ENCODE assay signal across 9 cellular contexts in genomic region chr6:125944434-125944816, GRCh38. TPM values are rescaled to one million over a fixed set of nuclear protein-coding genes. Genes with fewer than 3 reads are reported as not detected.
DNase-seq lines count a peak whose midpoint lies in the region; ATAC-seq and TF ChIP-seq lines count a peak whose summit lies in the region.
"Had no signal": no experiment of that assay in that cellular context is flagged by ENCODE, and none has a peak within 500 bp of the region (broad histone marks: within the 10 kb centered on the region; RNA-seq: fewer than 3 reads in every experiment).

No MANE protein-coding gene starts in this region.

- peak overlapping the region; percentile 96 for H2BK120ac ChIP-seq in IMR-90 (ENCODE audit: low read depth, low read length)

- no peak for TF ChIP-seq RAD21 in IMR-90 (IDR thresholded peaks at IDR 0.05; ENCODE audit: low read length)

- peak overlapping the region; percentile 69; the same call in 1 of the 2 replicates for H3K23ac ChIP-seq in IMR-90 (ENCODE audit: low read depth, low read length)

- 0 out of 2 replicates have a peak, but pooled peaks have one; percentile 16 for ATAC-seq in IMR-90 (ENCODE audit: low read depth)
- ATAC-seq in HG02588 (IDR thresholded peaks at IDR 0.05; ENCODE audit: unreplicated experiment), result no peak
- ATAC-seq in HG02610 (IDR thresholded peaks at IDR 0.05; ENCODE audit: unreplicated experiment), result no peak
- ATAC-seq in effector memory CD8-positive, alpha-beta T cell (replicated peaks), result no peak
- no peak for ATAC-seq in stimulated activated naive CD8-positive, alpha-beta T cell treated with anti-CD3 and anti-CD28 coated beads, Interleukin-15, Interleukin-2, amounts not matched to agents 100 U/mL and 50 U/mL, for 24 hours

- POLR2A ChIA-PET in IMR-90 (lab: Charles Lee; ENCODE audit: unreplicated experiment), result no interaction called here

- no peak overlapping the region for H2AK9ac ChIP-seq in IMR-90 (replicated peaks; ENCODE audit: low read depth, low read length, poor library complexity)

- H2BK5ac ChIP-seq in IMR-90 (ENCODE audit: low read depth, low read length, poor library complexity, severe bottlenecking), result peak overlapping the region; percentile 98

- H3K27me3 ChIP-seq in IMR-90 (ENCODE audit: control insufficient read depth, insufficient read depth, low read length) (no peaks in the 10 kb centered on the region), ascending aorta (no peaks in the 10 kb centered on the region), stomach (no peaks in the 10 kb centered on the region)

- H3K36me3 ChIP-seq in IMR-90 (ENCODE audit: control insufficient read depth, insufficient read depth, low read length), result no peaks in the 10 kb centered on the region
- no peaks in the 10 kb centered on the region for H3K36me3 ChIP-seq in ascending aorta
- H3K36me3 ChIP-seq in stomach, result no peaks in the 10 kb centered on the region

- peak overlapping the region; percentile 72 for H4K91ac ChIP-seq in IMR-90 (ENCODE audit: insufficient read depth, low read depth, low read length)

- TF ChIP-seq EP300 in stomach (IDR thresholded peaks at IDR 0.05), result no peak

- H3K18ac ChIP-seq in IMR-90 (ENCODE audit: low read depth, low read length), result peak overlapping the region; percentile 86

- no CpG with 5 or more reads among the region's 5 CpGs for WGBS in IMR-90 (ENCODE audit: extremely low coverage in 2 of 2, insufficient read length in 1 of 2), 2 experiments
- WGBS in stomach, 5 donors, result 7 to 10% (median 9%) methylated on average over 5 of the region's 5 CpGs

- H4K5ac ChIP-seq in IMR-90 (ENCODE audit: low read depth, low read length), result peak overlapping the region; percentile 77; the same call in 1 of the 2 replicates

- TF ChIP-seq CTCF in IMR-90 (conservative IDR thresholded peaks at IDR 0.05; ENCODE audit: low read depth, low read length), result no peak
- no peak for TF ChIP-seq CTCF in ascending aorta (IDR thresholded peaks at IDR 0.05)
- no peak for TF ChIP-seq CTCF in stomach (IDR thresholded peaks at IDR 0.05)

- H3K79me1 ChIP-seq in IMR-90 (ENCODE audit: low read depth in 1 of 2, low read length in 2 of 2), result no peaks in the 10 kb centered on the region

- H3K9ac ChIP-seq in IMR-90 (ENCODE audit: low read depth, low read length), result no peak overlapping the region; the same call in 1 of the 2 replicates

- CTCF ChIA-PET in IMR-90 (lab: Yijun Ruan, JAX), result interaction anchor here (0.6 kb wide), 1 partner anchor 86 kb away, joined by 3 read pairs; no protein-coding TSS in a partner anchor

- no peaks in the 10 kb centered on the region for H3K9me3 ChIP-seq in IMR-90 (ENCODE audit: control insufficient read depth, insufficient read depth, low read length)
- no peaks in the 10 kb centered on the region for H3K9me3 ChIP-seq in ascending aorta
- no peaks in the 10 kb centered on the region for H3K9me3 ChIP-seq in stomach

- peaks cover 2% of the 10 kb centered on the region for H3K9me1 ChIP-seq in IMR-90 (ENCODE audit: insufficient read depth, low read length)

- no peak overlapping the region for H3K4me3 Mint-ChIP-seq in effector memory CD8-positive, alpha-beta T cell

- peak overlapping the region; percentile 80; the same call in 2 of the 3 replicates for H2BK15ac ChIP-seq in IMR-90 (ENCODE audit: low read depth, low read length)

- H3K27me3 Mint-ChIP-seq in effector memory CD8-positive, alpha-beta T cell, result peaks cover 29 to 33% of the 10 kb centered on the region in 2 donors

- peak overlapping the region; percentile 29; the same call in 1 of the 2 replicates for H2AK5ac ChIP-seq in IMR-90 (ENCODE audit: low read depth, low read length)

- peak; percentile 88 for DNase-seq in IMR-90
- DNase-seq in ascending aorta (ENCODE audit: low spot score in 2 of 2), result peak in 1 of 2 donors; percentile 84
- peak; percentile 63 for DNase-seq in inferior parietal cortex (ENCODE audit: extremely low spot score)
- DNase-seq in stomach, result peak; percentile 90
- DNase-seq in effector memory CD8-positive, alpha-beta T cell, result no peak
- no peak for DNase-seq in stimulated activated naive CD8-positive, alpha-beta T cell treated with anti-CD3 and anti-CD28 coated beads, Interleukin-15, Interleukin-2, amounts not matched to agents 100 U/mL and 50 U/mL, for 24 hours
- DNase-seq: activated CD4-positive, alpha-beta T cell treated with anti-CD3 and anti-CD28 coated beads for 48 hours had no signal

- intact Hi-C loops in IMR-90 (cut with micrococcal nuclease), result no loop called here
- intact Hi-C loops in ascending aorta (cut with DNase I), result no loop called here
- intact Hi-C loops in stomach (cut with DNase I; ENCODE audit: low total_unique reads), result no loop called here

- peak overlapping the region; percentile 87 for H3K4ac ChIP-seq in IMR-90 (ENCODE audit: low read depth, low read length)

- peak overlapping the region; percentile 58 for H2AFZ ChIP-seq in IMR-90 (replicated peaks; ENCODE audit: low read length, poor library complexity)

- dilution Hi-C loops in IMR-90 (cut with HindIII; ENCODE audit: low sequenced_read_pairs, unreplicated experiment), result no loop called here

- TF ChIP-seq POLR2A in IMR-90 (IDR thresholded peaks at IDR 0.05; ENCODE audit: low read depth, low read length) (no peak), stomach (IDR thresholded peaks at IDR 0.05) (no peak)

- H3K27ac ChIP-seq in IMR-90 (ENCODE audit: insufficient read depth, low read length) (peak overlapping the region; percentile 62; the same call in 1 of the 2 replicates), ascending aorta (peak overlapping the region; percentile 50 to 56), stomach (peak overlapping the region; percentile 65 to 85 (median 78))

- H3K56ac ChIP-seq in IMR-90 (ENCODE audit: extremely low read depth, insufficient read depth, low read length), result peak overlapping the region; percentile 79

- H3K27ac Mint-ChIP-seq in effector memory CD8-positive, alpha-beta T cell, result no peak overlapping the region

- BruUV-seq in IMR-90 (replicated peaks; lab: Mats Ljungman, UMichigan), result no TSS peak

- H3K14ac ChIP-seq in IMR-90 (replicated peaks; ENCODE audit: low read depth, low read length), result peak overlapping the region; percentile 65

- H3K4me1 Mint-ChIP-seq in effector memory CD8-positive, alpha-beta T cell (ENCODE audit: low read depth in 2 of 2), result no peaks in the 10 kb centered on the region

- peak overlapping the region in 1 of 2 experiments; percentile 83; a peak in 2 of 4 replicates for H4K8ac ChIP-seq in IMR-90 (ENCODE audit: low read depth in 2 of 2, low read length in 2 of 2)

- no peak overlapping the region for H3K4me3 ChIP-seq in IMR-90 (ENCODE audit: insufficient read depth, low read depth, low read length)
- no peak overlapping the region for H3K4me3 ChIP-seq in ascending aorta
- H3K4me3 ChIP-seq in stomach, result no peak overlapping the region

- peaks cover 28% of the 10 kb centered on the region for H3K4me1 ChIP-seq in IMR-90 (ENCODE audit: control insufficient read depth, insufficient read depth, low read length)
- peaks cover 7 to 18% of the 10 kb centered on the region in 2 donors for H3K4me1 ChIP-seq in ascending aorta
- H3K4me1 ChIP-seq in stomach, result peaks cover 22 to 60% (median 34%) of the 10 kb centered on the region in 4 donors

- no peaks in the 10 kb centered on the region for H3K36me3 Mint-ChIP-seq in effector memory CD8-positive, alpha-beta T cell (ENCODE audit: insufficient read depth)

- in situ Hi-C loops in IMR-90 (cut with MboI; ENCODE audit: low sequenced_read_pairs), result no loop called here

- H2BK20ac ChIP-seq in IMR-90 (ENCODE audit: low read depth, low read length), result peak overlapping the region; percentile 95

- no peaks in the 10 kb centered on the region for H3K9me3 Mint-ChIP-seq in effector memory CD8-positive, alpha-beta T cell

- H3K4me2 ChIP-seq in IMR-90 (ENCODE audit: low read depth, low read length), result peak overlapping the region; percentile 46; the same call in 1 of the 2 replicates

- H4K20me1 ChIP-seq in IMR-90 (ENCODE audit: insufficient read depth, low read length), result no peaks in the 10 kb centered on the region

TF ChIP-seq in IMR-90, 13 proteins besides CTCF, POLR2A, EP300 and RAD21:
- TF ChIP-seq BHLHE40 (IDR thresholded peaks at IDR 0.05; ENCODE audit: low read depth, low read length) (no peak), MAZ (IDR thresholded peaks at IDR 0.05; ENCODE audit: borderline replicate concordance, low read depth, low read length) (no peak), SMC3 (IDR thresholded peaks at IDR 0.05; ENCODE audit: low read depth, low read length) (no peak), MAFK (IDR thresholded peaks at IDR 0.05; ENCODE audit: low read depth, low read length) (no peak), NFE2L2 (IDR thresholded peaks at IDR 0.05; ENCODE audit: low read depth, low read length) (no peak), RCOR1 (IDR thresholded peaks at IDR 0.05; ENCODE audit: insufficient replicate concordance, low read length) (no peak), CEBPB (IDR thresholded peaks at IDR 0.05; ENCODE audit: low read depth, low read length) (peak; percentile 95), RFX5 (IDR thresholded peaks at IDR 0.05; ENCODE audit: low read depth, low read length) (no peak), MXI1 (IDR thresholded peaks at IDR 0.05; ENCODE audit: borderline replicate concordance, low read depth, low read length) (no peak)

RNA-seq across cellular contexts. Expression of gene HINT3, which starts 12.1 kb away (rescaled TPM):
- total RNA-seq in IMR-90 (2012; rRNA removed), result 6.5 and 9.4 TPM in 2 replicates
- polyA plus RNA-seq in IMR-90 (2012; rRNA removed), result 2.3 and 3.4 TPM in 2 replicates
- 2.0 and 2.6 TPM in 2 replicates for polyA plus RNA-seq in IMR-90 (2012; cell fraction: cytosol; rRNA removed)
- 0.77 and 1.2 TPM in 2 replicates for polyA plus RNA-seq in IMR-90 (2012; cell fraction: nucleus; rRNA removed; ENCODE audit: low replicate concordance)
- total RNA-seq in ascending aorta, result 5.2 TPM
- 10 to 100 TPM in 4 of 5 donors, 1 to 10 TPM in 1; 9.9 to 36.0 (median 24.3) TPM for total RNA-seq in stomach
- 10 to 100 TPM in 2 of 3 donors, 1 to 10 TPM in 1; 9.3 to 28.9 (median 17.6) TPM for polyA plus RNA-seq in stomach

RNA-seq across cellular contexts. Expression of gene TRMT11, which starts 41.9 kb away (rescaled TPM):
- total RNA-seq in IMR-90 (2012; rRNA removed) (19.0 and 29.7 TPM in 2 replicates), ascending aorta (44.6 TPM), stomach (100 to 1,000 TPM in 1 of 5 donors, 10 to 100 TPM in 4; 49.7 to 124 (median 52.5) TPM)
- polyA plus RNA-seq in IMR-90 (2012; rRNA removed) (10.9 and 14.3 TPM in 2 replicates), stomach (10 to 100 TPM in 1 of 3 donors, 1 to 10 TPM in 2; 7.0 to 10.2 (median 9.3) TPM)
- 2.1 and 3.4 TPM in 2 replicates for polyA plus RNA-seq in IMR-90 (2012; cell fraction: cytosol; rRNA removed)
- polyA plus RNA-seq in IMR-90 (2012; cell fraction: nucleus; rRNA removed; ENCODE audit: low replicate concordance), result 3.1 and 42.8 TPM in 2 replicates

Comparison
In these comparisons a context has a peak if more than half of its experiments do, and no peak if none do; other contexts are left out.
1. DNase-seq: peak in IMR-90 (single experiment), inferior parietal cortex (single experiment) and stomach (single experiment); none in effector memory CD8-positive, alpha-beta T cell (0 of 3) and stimulated activated naive CD8-positive, alpha-beta T cell treated with anti-CD3 and anti-CD28 coated beads, Interleukin-15, Interleukin-2, amounts not matched to agents 100 U/mL and 50 U/mL, for 24 hours (single experiment).
2. Peak in every context shown above with its lines, with median percentiles within 50 percentile points of each other: H3K27ac ChIP-seq.